23 cellular contexts compared by ENCODE assay signal in genomic region chr17:44000141-44000860, GRCh38. TPM values are rescaled to one million over a fixed set of nuclear protein-coding genes. Genes with fewer than 3 reads are reported as not detected.
"Had no signal": no experiment of that assay in that cellular context is flagged by ENCODE, and none has a peak within 500 bp of the region (broad histone marks: within the 10 kb centered on the region; RNA-seq: fewer than 3 reads in every experiment).

No MANE protein-coding gene starts in this region.

- H3K4me3 ChIP-seq: gastroesophageal sphincter, heart left ventricle, SK-N-MC, spleen, thoracic aorta, upper lobe of right lung had no signal

- H3K4me3 Mint-ChIP-seq: immature natural killer cell; naive thymus-derived CD8-positive, alpha-beta T cell; stimulated activated memory B cell treated with anti-CD40 and anti-IgM and Interleukin-4, amounts not matched to agents 10 μg/mL and 1 μg/mL and 100 μg/mL, for 72 hours had no signal

- H3K9me3 Mint-ChIP-seq: activated naive CD4-positive, alpha-beta T cell treated with anti-CD3 and anti-CD28 coated beads, Interleukin-2, amount 50 U/mL, for 72 hours; immature natural killer cell; naive thymus-derived CD8-positive, alpha-beta T cell; stimulated activated memory B cell treated with anti-CD40 and anti-IgM and Interleukin-4, amounts not matched to agents 10 μg/mL and 1 μg/mL and 100 μg/mL, for 72 hours had no signal

- H3K27ac ChIP-seq: gastroesophageal sphincter, heart left ventricle, neutrophil, SK-N-MC, spleen, thoracic aorta, upper lobe of right lung had no signal

- H3K36me3 ChIP-seq: gastroesophageal sphincter, heart left ventricle, neutrophil, spleen, thoracic aorta, upper lobe of right lung had no signal

- H3K9me3 ChIP-seq: gastroesophageal sphincter, heart left ventricle, neutrophil, spleen, thoracic aorta, upper lobe of right lung had no signal

- H3K4me1 Mint-ChIP-seq: stimulated activated memory B cell treated with anti-CD40 and anti-IgM and Interleukin-4, amounts not matched to agents 10 μg/mL and 1 μg/mL and 100 μg/mL, for 72 hours had no signal

- H3K27me3 ChIP-seq: neutrophil had no signal

- H3K27ac Mint-ChIP-seq: activated naive CD4-positive, alpha-beta T cell treated with anti-CD3 and anti-CD28 coated beads, Interleukin-2, amount 50 U/mL, for 72 hours; immature natural killer cell; stimulated activated memory B cell treated with anti-CD40 and anti-IgM and Interleukin-4, amounts not matched to agents 10 μg/mL and 1 μg/mL and 100 μg/mL, for 72 hours had no signal

- DNase-seq: activated CD4-positive, alpha-beta T cell treated with anti-CD3 and anti-CD28 coated beads, Interleukin-2, amount 50 U/mL, for 4 hours; activated gamma-delta T cell; heart left ventricle; immature natural killer cell; kidney glomerular epithelial cell; left ventricle myocardium superior; mesendoderm; naive thymus-derived CD8-positive, alpha-beta T cell; spleen; stimulated activated CD4-positive, alpha-beta T cell treated with anti-CD3 and anti-CD28 coated beads, Interleukin-4, amount 100 ng/mL, for 4 hours; T-helper 1 cell; T1000; upper lobe of right lung had no signal

- ATAC-seq: activated naive CD4-positive, alpha-beta T cell treated with anti-CD3 and anti-CD28 coated beads, Interleukin-2, amount 50 U/mL, for 72 hours; esophagus mucosa; gastroesophageal sphincter; heart left ventricle; left ventricle myocardium superior; naive thymus-derived CD8-positive, alpha-beta T cell; stimulated activated memory B cell treated with anti-CD40 and anti-IgM and Interleukin-4, amounts not matched to agents 10 μg/mL and 1 μg/mL and 100 μg/mL, for 72 hours; upper lobe of right lung had no signal

- H3K36me3 Mint-ChIP-seq: activated naive CD4-positive, alpha-beta T cell treated with anti-CD3 and anti-CD28 coated beads, Interleukin-2, amount 50 U/mL, for 72 hours; immature natural killer cell; naive thymus-derived CD8-positive, alpha-beta T cell; stimulated activated memory B cell treated with anti-CD40 and anti-IgM and Interleukin-4, amounts not matched to agents 10 μg/mL and 1 μg/mL and 100 μg/mL, for 72 hours had no signal

RNA-seq across cellular contexts. Expression of gene PYY, which starts 46.6 kb away (rescaled TPM):
- total RNA-seq: activated CD8-positive, alpha-beta memory T cell treated with anti-CD3 and anti-CD28 coated beads for 36 hours; activated naive CD4-positive, alpha-beta T cell treated with anti-CD3 and anti-CD28 coated beads, Interleukin-2, amount 50 U/mL, for 72 hours; dermis microvascular lymphatic vessel endothelial cell; esophagus mucosa; gastroesophageal sphincter; heart left ventricle; left ventricle myocardium superior; naive thymus-derived CD8-positive, alpha-beta T cell; renal cortical epithelial cell; spleen; thoracic aorta; upper lobe of right lung had no signal
- polyA plus RNA-seq: heart left ventricle; immature natural killer cell; naive thymus-derived CD8-positive, alpha-beta T cell; spleen had no signal

RNA-seq across cellular contexts. Expression of gene PPY, which starts 58.0 kb away (rescaled TPM):
- total RNA-seq: activated CD8-positive, alpha-beta memory T cell treated with anti-CD3 and anti-CD28 coated beads for 36 hours; activated naive CD4-positive, alpha-beta T cell treated with anti-CD3 and anti-CD28 coated beads, Interleukin-2, amount 50 U/mL, for 72 hours; dermis microvascular lymphatic vessel endothelial cell; esophagus mucosa; gastroesophageal sphincter; heart left ventricle; left ventricle myocardium superior; naive thymus-derived CD8-positive, alpha-beta T cell; renal cortical epithelial cell; spleen; thoracic aorta; upper lobe of right lung had no signal
- polyA plus RNA-seq: heart left ventricle; immature natural killer cell; naive thymus-derived CD8-positive, alpha-beta T cell; spleen had no signal
